8 cellular contexts compared by ENCODE assay signal in the genomic region with DNA sequence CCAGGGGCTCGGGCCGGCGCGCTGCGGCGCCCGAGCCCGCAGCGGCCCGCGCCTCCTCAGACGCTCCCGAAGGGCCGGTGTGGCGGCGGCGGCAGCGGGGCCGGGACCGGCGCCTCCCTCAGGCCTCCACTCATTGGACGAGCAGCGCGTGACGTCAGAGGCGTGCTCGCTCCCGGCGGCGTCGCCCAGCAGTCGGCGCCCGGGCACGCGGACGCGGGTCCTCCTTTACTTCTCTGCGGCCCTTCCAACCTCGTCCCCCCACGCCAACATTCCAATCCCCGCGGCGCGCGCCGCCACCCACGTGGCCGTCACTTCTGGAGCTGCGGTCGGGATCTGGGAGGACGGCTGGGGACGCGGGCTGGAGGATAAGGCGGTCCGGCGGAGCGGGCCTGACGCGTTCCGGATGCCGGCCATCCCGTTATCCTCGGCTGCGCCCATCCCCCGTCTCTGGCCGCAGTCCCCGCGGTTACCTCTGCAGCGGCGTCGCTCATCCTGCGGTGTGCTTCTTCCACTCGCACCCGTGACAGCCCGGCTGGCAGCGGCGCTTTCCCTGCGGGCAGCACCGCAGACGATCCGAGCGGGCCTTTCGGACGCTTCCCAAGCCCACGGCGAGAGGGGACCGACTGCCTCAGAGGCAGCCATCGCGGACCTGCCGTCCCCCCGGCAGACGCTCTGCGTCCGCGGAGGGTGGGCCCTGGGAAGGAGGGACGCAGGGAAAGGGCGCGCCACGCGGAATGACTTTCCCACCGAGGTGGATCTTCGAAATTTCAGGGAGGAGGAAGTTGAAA. TPM values are rescaled to one million over a fixed set of nuclear protein-coding genes. Genes with fewer than 3 reads are reported as not detected.
DNase-seq lines count a peak whose midpoint lies in the region; ATAC-seq and TF ChIP-seq lines count a peak whose summit lies in the region.

A gene with protein sequence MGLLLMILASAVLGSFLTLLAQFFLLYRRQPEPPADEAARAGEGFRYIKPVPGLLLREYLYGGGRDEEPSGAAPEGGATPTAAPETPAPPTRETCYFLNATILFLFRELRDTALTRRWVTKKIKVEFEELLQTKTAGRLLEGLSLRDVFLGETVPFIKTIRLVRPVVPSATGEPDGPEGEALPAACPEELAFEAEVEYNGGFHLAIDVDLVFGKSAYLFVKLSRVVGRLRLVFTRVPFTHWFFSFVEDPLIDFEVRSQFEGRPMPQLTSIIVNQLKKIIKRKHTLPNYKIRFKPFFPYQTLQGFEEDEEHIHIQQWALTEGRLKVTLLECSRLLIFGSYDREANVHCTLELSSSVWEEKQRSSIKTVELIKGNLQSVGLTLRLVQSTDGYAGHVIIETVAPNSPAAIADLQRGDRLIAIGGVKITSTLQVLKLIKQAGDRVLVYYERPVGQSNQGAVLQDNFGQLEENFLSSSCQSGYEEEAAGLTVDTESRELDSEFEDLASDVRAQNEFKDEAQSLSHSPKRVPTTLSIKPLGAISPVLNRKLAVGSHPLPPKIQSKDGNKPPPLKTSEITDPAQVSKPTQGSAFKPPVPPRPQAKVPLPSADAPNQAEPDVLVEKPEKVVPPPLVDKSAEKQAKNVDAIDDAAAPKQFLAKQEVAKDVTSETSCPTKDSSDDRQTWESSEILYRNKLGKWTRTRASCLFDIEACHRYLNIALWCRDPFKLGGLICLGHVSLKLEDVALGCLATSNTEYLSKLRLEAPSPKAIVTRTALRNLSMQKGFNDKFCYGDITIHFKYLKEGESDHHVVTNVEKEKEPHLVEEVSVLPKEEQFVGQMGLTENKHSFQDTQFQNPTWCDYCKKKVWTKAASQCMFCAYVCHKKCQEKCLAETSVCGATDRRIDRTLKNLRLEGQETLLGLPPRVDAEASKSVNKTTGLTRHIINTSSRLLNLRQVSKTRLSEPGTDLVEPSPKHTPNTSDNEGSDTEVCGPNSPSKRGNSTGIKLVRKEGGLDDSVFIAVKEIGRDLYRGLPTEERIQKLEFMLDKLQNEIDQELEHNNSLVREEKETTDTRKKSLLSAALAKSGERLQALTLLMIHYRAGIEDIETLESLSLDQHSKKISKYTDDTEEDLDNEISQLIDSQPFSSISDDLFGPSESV (minus strand): TSS at position 81 of the 788 bp plus-strand sequence. CDS start 213 bp downstream, outside the sequence.

- H3K9me3 Mint-ChIP-seq in immature natural killer cell: peaks cover 0 to 2% (median 0%) of the 10 kb centered on the region in 6 donors

- H3K4me3 ChIP-seq in AG04450 (ENCODE audit: low read depth, low read length): peak within 1 kb of the TSS; percentile 87
- H3K4me3 ChIP-seq in spleen: peak within 1 kb of the TSS; percentile 75 to 99 (median 90)

- 0 to 2% (median 1%) methylated on average over 29 to 103 of the region's 103 CpGs for WGBS in spleen, 5 donors

- TF ChIP-seq POLR2A in spleen (IDR thresholded peaks at IDR 0.05): peak in 2 of 3 donors; percentile 53 to 66

- ATAC-seq in GM18907 (IDR thresholded peaks at IDR 0.05; ENCODE audit: unreplicated experiment) (peak; percentile 87), HG03139 (IDR thresholded peaks at IDR 0.05; ENCODE audit: unreplicated experiment) (peak; percentile 76)

- H3K27me3 ChIP-seq in AG04450 (ENCODE audit: control insufficient read depth, insufficient read depth, low read length) (peaks cover 13% of the 10 kb centered on the region), spleen (replicated peaks in 1 of 7) (peaks cover 0 to 27% (median 0%) of the 10 kb centered on the region in 7 donors)

- intact Hi-C loops in spleen (cut with DNase I; ENCODE audit: low total_unique reads): no loop called here

- no peak for TF ChIP-seq CTCF in AG04450 (IDR thresholded peaks at IDR 0.05; ENCODE audit: low read depth, low read length)
- TF ChIP-seq CTCF in spleen (IDR thresholded peaks at IDR 0.05 in 8 of 11, conservative IDR thresholded peaks at IDR 0.05 in 3 of 11): peak in 4 of 11 experiments; percentile 7 to 38 (median 22)

- DNase-seq in AG04450 (ENCODE audit: low read depth, low spot score) (peak; percentile 66), NCI-H345 treated with DMSO at 0.1 percent for 48 hours (lab: John Stamatoyannopoulos, UW; ENCODE audit: unreplicated experiment) (peak; percentile 59), caudate nucleus (lab: John Stamatoyannopoulos, UW) (peak in 60 of 61 donors; percentile 45 to 95 (median 88)), immature natural killer cell (peak; percentile 88 to 91 (median 90)), spleen (peak; percentile 98)
- DNase-seq in activated CD4-positive, CD25-positive, alpha-beta regulatory T cell (lab: John Stamatoyannopoulos, UW): peak; percentile 78 to 90 (median 84)

- H3K4me1 Mint-ChIP-seq in immature natural killer cell: peaks cover 40 to 42% of the 10 kb centered on the region in 2 donors

- POLR2A ChIA-PET in AG04450 (lab: Yijun Ruan, JAX): no interaction called here

- H3K4me1 ChIP-seq in spleen: peaks cover 16 to 53% (median 39%) of the 10 kb centered on the region in 6 donors

- no peaks in the 10 kb centered on the region for H3K36me3 ChIP-seq in spleen

- peak within 1 kb of the TSS; percentile 93 to 96 (median 95) for H3K4me3 Mint-ChIP-seq in immature natural killer cell

- peaks cover 18 to 23% (median 19%) of the 10 kb centered on the region in 3 donors for H3K27me3 Mint-ChIP-seq in immature natural killer cell (ENCODE audit: low read depth in 3 of 3)

- H3K36me3 Mint-ChIP-seq in immature natural killer cell: peaks cover 0 to 4% (median 0%) of the 10 kb centered on the region in 3 donors

- H3K9me3 ChIP-seq in AG04450 (ENCODE audit: control insufficient read depth, insufficient read depth, low read length) (peaks cover 4% of the 10 kb centered on the region; the same call in 1 of the 2 replicates), spleen (no peaks in the 10 kb centered on the region)

- CTCF ChIA-PET in AG04450 (lab: Charles Lee): no interaction called here

- H3K27ac ChIP-seq in AG04450 (ENCODE audit: low read depth, low read length) (peak within 1 kb of the TSS; percentile 61), caudate nucleus (ENCODE audit: low read depth, low read length) (peak within 1 kb of the TSS; percentile 92), spleen (peak within 1 kb of the TSS; percentile 82 to 99 (median 96))

- H3K27ac Mint-ChIP-seq in immature natural killer cell: peak within 1 kb of the TSS; percentile 82 to 93 (median 92)

RNA-seq across cellular contexts. Expression of the gene that starts here (rescaled TPM):
- polyA plus RNA-seq in AG04450 (2011; rRNA removed) (24.7 and 33.2 TPM in 2 replicates), immature natural killer cell (10 to 100 TPM in 2 of 3 donors, 1 to 10 TPM in 1; 9.7 to 23.7 (median 12.3) TPM), spleen (1 to 10 TPM in 2 of 3 donors, under 1 TPM in 1; 0.91 to 3.5 (median 1.4) TPM)
- 31.6 and 49.5 TPM in 2 replicates for polyA minus RNA-seq in AG04450 (2011; rRNA and poly(A)+ RNA removed)
- total RNA-seq in spleen: 100 to 1,000 TPM in 1 of 7 donors, 10 to 100 TPM in 6; 23.4 to 119 (median 27.3) TPM

Comparison
In these comparisons a context has a peak if more than half of its experiments do, and no peak if none do; other contexts are left out.
1. Peak in every context shown above with its lines: DNase-seq, ATAC-seq, H3K4me3 ChIP-seq and H3K27ac ChIP-seq.